Comparison of ENCODE assay signal across 17 cellular contexts in genomic region chr3:188001926-188002325, GRCh38.
A peak's percentile ranks its signal among the peaks of the same experiment; 100 is the strongest.
DNase-seq lines count a peak whose midpoint lies in the region; ATAC-seq and TF ChIP-seq lines count a peak whose summit lies in the region.
"Had no signal": no experiment of that assay in that cellular context is flagged by ENCODE, and none has a peak within 500 bp of the region (broad histone marks: within the 10 kb centered on the region; RNA-seq: fewer than 3 reads in every experiment).

No MANE protein-coding gene starts in this region.

- peaks cover 57% of the 10 kb centered on the region for H3K4me1 ChIP-seq in DND-41 (ENCODE audit: insufficient read depth, low read length)

- ATAC-seq in DND-41 (ENCODE audit: insufficient read depth, low read depth) (no peak), HG03469 (IDR thresholded peaks at IDR 0.05; ENCODE audit: unreplicated experiment) (no peak), GM18868 (IDR thresholded peaks at IDR 0.05; ENCODE audit: unreplicated experiment) (no peak)
- no peak for ATAC-seq in natural killer cell treated with Interleukin-12 subunit alpha and Interleukin-12 subunit beta and Interleukin-15 and Interleukin-18, amount 100 ng/mL, for 72 hours
- ATAC-seq: K562, PC-3 had no signal

- H4K20me1 ChIP-seq in DND-41 (ENCODE audit: insufficient read depth, low read length) (no peaks in the 10 kb centered on the region), SU-DHL-6 (ENCODE audit: low read depth, low read length) (no peaks in the 10 kb centered on the region)

- H3K9me2 ChIP-seq in SU-DHL-6 (replicated peaks; ENCODE audit: insufficient read depth, low read length): no peaks in the 10 kb centered on the region
- H3K9me2 ChIP-seq: SK-N-SH had no signal

- H3K36me3 ChIP-seq in DND-41 (ENCODE audit: insufficient read depth, low read length) (no peaks in the 10 kb centered on the region), SU-DHL-6 (ENCODE audit: low read length) (no peaks in the 10 kb centered on the region)
- H3K36me3 ChIP-seq: BE2C had no signal

- no peak overlapping the region for H3K4me3 Mint-ChIP-seq in activated CD4-positive, alpha-beta T cell treated with anti-CD3 and anti-CD28 coated beads, Interleukin-2, amount 10 ng/mL, durations not matched to agents 24 days and 14 days
- peak overlapping the region; percentile 47 for H3K4me3 Mint-ChIP-seq in natural killer cell treated with Interleukin-12 subunit alpha and Interleukin-12 subunit beta and Interleukin-15 and Interleukin-18, amount 100 ng/mL, for 72 hours

- H3K27ac Mint-ChIP-seq in activated CD4-positive, alpha-beta T cell treated with anti-CD3 and anti-CD28 coated beads, Interleukin-2, amount 10 ng/mL, durations not matched to agents 24 days and 14 days: no peak overlapping the region
- H3K27ac Mint-ChIP-seq in natural killer cell treated with Interleukin-12 subunit alpha and Interleukin-12 subunit beta and Interleukin-15 and Interleukin-18, amount 100 ng/mL, for 72 hours: peak overlapping the region; percentile 99 to 100

- H3K4me3 ChIP-seq in DND-41 (ENCODE audit: low read depth in 1 of 2, low read length in 2 of 2) (no peak overlapping the region), SU-DHL-6 (ENCODE audit: insufficient read depth, low read length, poor library complexity, severe bottlenecking) (no peak overlapping the region)
- H3K4me3 ChIP-seq: K562 had no signal

- H3K36me3 Mint-ChIP-seq in activated CD4-positive, alpha-beta T cell treated with anti-CD3 and anti-CD28 coated beads, Interleukin-2, amount 10 ng/mL, durations not matched to agents 24 days and 14 days (ENCODE audit: low read depth): peaks cover 2% of the 10 kb centered on the region
- H3K36me3 Mint-ChIP-seq in natural killer cell treated with Interleukin-12 subunit alpha and Interleukin-12 subunit beta and Interleukin-15 and Interleukin-18, amount 100 ng/mL, for 72 hours: no peaks in the 10 kb centered on the region

- H2AFZ ChIP-seq in DND-41 (ENCODE audit: low read depth, low read length): no peak overlapping the region
- H2AFZ ChIP-seq in SU-DHL-6 (ENCODE audit: low read depth, low read length, severe bottlenecking): no peak overlapping the region

- H3K4me2 ChIP-seq in DND-41 (ENCODE audit: insufficient read depth, low read length) (no peak overlapping the region), SU-DHL-6 (ENCODE audit: low read depth, low read length, poor library complexity, severe bottlenecking) (no peak overlapping the region)
- H3K4me2 ChIP-seq: SK-N-SH had no signal

- peaks cover 32% of the 10 kb centered on the region for H3F3A ChIP-seq in SU-DHL-6 (ENCODE audit: insufficient read depth)

- H3K9me3 Mint-ChIP-seq in activated CD4-positive, alpha-beta T cell treated with anti-CD3 and anti-CD28 coated beads, Interleukin-2, amount 10 ng/mL, durations not matched to agents 24 days and 14 days: peaks cover 5% of the 10 kb centered on the region
- peaks cover 3% of the 10 kb centered on the region for H3K9me3 Mint-ChIP-seq in natural killer cell treated with Interleukin-12 subunit alpha and Interleukin-12 subunit beta and Interleukin-15 and Interleukin-18, amount 100 ng/mL, for 72 hours

- peak overlapping the region; percentile 97 for H3K27ac ChIP-seq in DND-41 (ENCODE audit: low read length)
- H3K27ac ChIP-seq in SU-DHL-6 (ENCODE audit: low read depth, low read length): peak overlapping the region; percentile 97

- H3K9ac ChIP-seq in DND-41 (ENCODE audit: low read depth, low read length) (no peak overlapping the region), SU-DHL-6 (ENCODE audit: low read length) (peak overlapping the region; percentile 63; the same call in 1 of the 2 replicates)
- H3K9ac ChIP-seq: SK-N-SH had no signal

- intact Hi-C loops in activated CD4-positive, alpha-beta T cell treated with anti-CD3 and anti-CD28 coated beads, Interleukin-2, amount 10 ng/mL, durations not matched to agents 24 days and 14 days (cut with micrococcal nuclease): no loop called here

- H3K9me3 ChIP-seq in DND-41 (ENCODE audit: insufficient read depth, low read length, severe bottlenecking) (no peaks in the 10 kb centered on the region), SU-DHL-6 (ENCODE audit: insufficient read depth, low read length) (no peaks in the 10 kb centered on the region)
- H3K9me3 ChIP-seq: BE2C, SK-N-SH had no signal

- H3K27me3 Mint-ChIP-seq in activated CD4-positive, alpha-beta T cell treated with anti-CD3 and anti-CD28 coated beads, Interleukin-2, amount 10 ng/mL, durations not matched to agents 24 days and 14 days: no peaks in the 10 kb centered on the region
- H3K27me3 Mint-ChIP-seq in natural killer cell treated with Interleukin-12 subunit alpha and Interleukin-12 subunit beta and Interleukin-15 and Interleukin-18, amount 100 ng/mL, for 72 hours: no peaks in the 10 kb centered on the region

- TF ChIP-seq CTCF in DND-41 (IDR thresholded peaks at IDR 0.05; ENCODE audit: borderline replicate concordance, extremely low read depth, low read length, poor library complexity, severe bottlenecking) (no peak), SU-DHL-6 (IDR thresholded peaks at IDR 0.05; ENCODE audit: insufficient read depth, low read length, poor library complexity, severe bottlenecking) (no peak)

- H3K79me2 ChIP-seq in DND-41 (ENCODE audit: insufficient read depth, low read length): no peaks in the 10 kb centered on the region
- no peaks in the 10 kb centered on the region for H3K79me2 ChIP-seq in SU-DHL-6 (ENCODE audit: insufficient read depth, low read length)

- peaks cover 66% of the 10 kb centered on the region for H3K4me1 Mint-ChIP-seq in activated CD4-positive, alpha-beta T cell treated with anti-CD3 and anti-CD28 coated beads, Interleukin-2, amount 10 ng/mL, durations not matched to agents 24 days and 14 days
- peaks cover 61 to 70% of the 10 kb centered on the region in 2 donors for H3K4me1 Mint-ChIP-seq in natural killer cell treated with Interleukin-12 subunit alpha and Interleukin-12 subunit beta and Interleukin-15 and Interleukin-18, amount 100 ng/mL, for 72 hours (ENCODE audit: low read depth in 2 of 2)

- H3K27me3 ChIP-seq in DND-41 (ENCODE audit: insufficient read depth, low read length, poor library complexity) (no peaks in the 10 kb centered on the region), SU-DHL-6 (ENCODE audit: low read length) (no peaks in the 10 kb centered on the region)
- H3K27me3 ChIP-seq: BE2C had no signal

- DNase-seq in activated CD4-positive, alpha-beta T cell treated with anti-CD3 and anti-CD28 coated beads, Interleukin-2, amount 10 ng/mL, durations not matched to agents 24 days and 14 days: peak; percentile 31
- DNase-seq in activated CD4-positive, alpha-beta T cell treated with anti-CD3 and anti-CD28 coated beads for 4 hours: no peak
- DNase-seq in DND-41: no peak
- DNase-seq in natural killer cell treated with Interleukin-12 subunit alpha and Interleukin-12 subunit beta and Interleukin-15 and Interleukin-18, amount 100 ng/mL, for 72 hours (ENCODE audit: low spot score): no peak
- DNase-seq: BE2C, MV-4-11, NCI-H1417 treated with DMSO at 0.1 percent for 48 hours, NCI-H187 treated with DMSO at 0.1 percent for 48 hours, NCI-H748 treated with DMSO at 0.1 percent for 48 hours, PC-3, RPMI8226, SHP77 treated with DMSO at 0.1 percent for 48 hours, SK-N-SH had no signal
